Comparison of ENCODE assay signal across 8 cellular contexts in genomic region chr1:15836772-15837669, GRCh38. TPM values are rescaled to one million over a fixed set of nuclear protein-coding genes. Genes with fewer than 3 reads are reported as not detected.
DNase-seq lines count a peak whose midpoint lies in the region; ATAC-seq and TF ChIP-seq lines count a peak whose summit lies in the region.

No MANE protein-coding gene starts in this region.

- DNase-seq in GM23248, result no peak
- DNase-seq in activated B cell treated with CpG ODN at 0.5 μM for 24 hours, result peak; percentile 65
- DNase-seq in effector memory CD4-positive, alpha-beta T cell, result peak; percentile 12 to 65 (median 23)
- no peak for DNase-seq in tibial nerve (ENCODE audit: low spot score in 2 of 2)
- DNase-seq in NCI-H1930 (lab: John Stamatoyannopoulos, UW), result no peak
- no peak for DNase-seq in DMS153 (lab: John Stamatoyannopoulos, UW)
- DNase-seq in NCI-H1417 treated with DMSO at 0.1 percent for 48 hours (lab: John Stamatoyannopoulos, UW), result no peak

- peak overlapping the region; percentile 83 for H3K4me2 ChIP-seq in GM23248 (ENCODE audit: unreplicated experiment)

- no peak for TF ChIP-seq CTCF in activated B cell treated with CpG ODN at 0.5 μM for 24 hours (IDR thresholded peaks at IDR 0.05)
- TF ChIP-seq CTCF in neutrophil (IDR thresholded peaks at IDR 0.05), result no peak
- TF ChIP-seq CTCF in tibial nerve (IDR thresholded peaks at IDR 0.05), result no peak

- H3K9ac ChIP-seq in GM23248, result no peak overlapping the region

- CTCF ChIA-PET in activated B cell treated with CpG ODN at 0.5 μM for 24 hours (lab: Charles Lee), result interaction anchor here (0.7 kb wide), 1 partner anchor 11 kb away, joined by 3 read pairs; the partner anchor contains the start of gene SPEN

- H3K9me2 ChIP-seq in GM23248 (ENCODE audit: insufficient read depth), result no peaks in the 10 kb centered on the region

- peak overlapping the region; percentile 79; the same call in 1 of the 2 replicates for H3K4me3 ChIP-seq in GM23248
- no peak overlapping the region for H3K4me3 ChIP-seq in effector memory CD4-positive, alpha-beta T cell (ENCODE audit: insufficient read depth, low read depth, low read length, poor library complexity, severe bottlenecking)
- H3K4me3 ChIP-seq in neutrophil (ENCODE audit: low read depth in 1 of 2, low read length in 1 of 2), result peak overlapping the region; percentile 93 to 99
- H3K4me3 ChIP-seq in tibial nerve, result peak overlapping the region; percentile 18 to 93 (median 70)

- WGBS in GM23248 (ENCODE audit: low coverage in 1 of 2, low lambda C conversion rate in 2 of 2, missing lambda C conversion rate in 2 of 2), 2 experiments, result 67 to 78% methylated on average over 48 to 62 of the region's 62 CpGs
- WGBS in tibial nerve, 2 donors, result 49 to 57% methylated on average over 39 to 54 of the region's 62 CpGs

- peaks cover 38% of the 10 kb centered on the region for H3K4me1 Mint-ChIP-seq in activated B cell treated with CpG ODN at 0.5 μM for 24 hours

- in situ Hi-C loops in GM23248 (cut with MboI), result no loop called here

- ATAC-seq in activated B cell treated with CpG ODN at 0.5 μM for 24 hours (ENCODE audit: low read depth), result peak; percentile 31

- H3K27ac Mint-ChIP-seq in activated B cell treated with CpG ODN at 0.5 μM for 24 hours, result peak overlapping the region; percentile 98

- no peaks in the 10 kb centered on the region for H3K9me3 Mint-ChIP-seq in activated B cell treated with CpG ODN at 0.5 μM for 24 hours

- POLR2A ChIA-PET in activated B cell treated with CpG ODN at 0.5 μM for 24 hours (lab: Charles Lee), result interaction anchor here (0.6 to 5.5 kb wide), 20 partner anchors 11 to 551 kb away, joined by 3 to 231 read pairs (median 5); partner anchors contain the start of genes SPEN and ZBTB17

- no peaks in the 10 kb centered on the region for H3K27me3 Mint-ChIP-seq in activated B cell treated with CpG ODN at 0.5 μM for 24 hours

- peak overlapping the region; percentile 85 for H2AFZ ChIP-seq in GM23248

- TF ChIP-seq EP300 in tibial nerve (IDR thresholded peaks at IDR 0.05), result peak in 1 of 2 donors; percentile 44

- H3K27ac ChIP-seq in GM23248 (peak overlapping the region; percentile 96), neutrophil (peak overlapping the region; percentile 100), tibial nerve (peak overlapping the region; percentile 76 to 100 (median 100))
- peak overlapping the region; percentile 99 for H3K27ac ChIP-seq in effector memory CD4-positive, alpha-beta T cell (ENCODE audit: insufficient read depth, low read length, poor library complexity, severe bottlenecking)

- H3K36me3 ChIP-seq in GM23248 (ENCODE audit: low read depth), result no peaks in the 10 kb centered on the region
- H3K36me3 ChIP-seq in effector memory CD4-positive, alpha-beta T cell (ENCODE audit: control insufficient read depth, insufficient read depth, low read length), result no peaks in the 10 kb centered on the region
- no peaks in the 10 kb centered on the region for H3K36me3 ChIP-seq in neutrophil
- H3K36me3 ChIP-seq in tibial nerve, result no peaks in the 10 kb centered on the region

- peaks cover 8% of the 10 kb centered on the region for H3K4me1 ChIP-seq in GM23248 (ENCODE audit: insufficient read depth)
- H3K4me1 ChIP-seq in effector memory CD4-positive, alpha-beta T cell (ENCODE audit: control insufficient read depth, insufficient read depth, low read length, poor library complexity, severe bottlenecking), result peaks cover 3% of the 10 kb centered on the region
- peaks cover 36 to 45% of the 10 kb centered on the region in 2 experiments for H3K4me1 ChIP-seq in neutrophil (ENCODE audit: control insufficient read depth in 1 of 2, insufficient read depth in 1 of 2, low read depth in 1 of 2, low read length in 1 of 2)
- H3K4me1 ChIP-seq in tibial nerve, result peaks cover 0 to 30% (median 11%) of the 10 kb centered on the region in 4 donors

- H3K27me3 ChIP-seq in GM23248 (replicated peaks; ENCODE audit: insufficient read depth), result no peaks in the 10 kb centered on the region
- no peaks in the 10 kb centered on the region for H3K27me3 ChIP-seq in effector memory CD4-positive, alpha-beta T cell (replicated peaks; ENCODE audit: control insufficient read depth, insufficient read depth, low read length, poor library complexity, severe bottlenecking)
- no peaks in the 10 kb centered on the region for H3K27me3 ChIP-seq in neutrophil
- no peaks in the 10 kb centered on the region for H3K27me3 ChIP-seq in tibial nerve

- H3K79me2 ChIP-seq in GM23248 (ENCODE audit: insufficient read depth), result peaks cover 19% of the 10 kb centered on the region

- H3K36me3 Mint-ChIP-seq in activated B cell treated with CpG ODN at 0.5 μM for 24 hours (ENCODE audit: low read depth), result peaks cover 13% of the 10 kb centered on the region

- H3K9me3 ChIP-seq in GM23248 (ENCODE audit: low read depth) (no peaks in the 10 kb centered on the region), neutrophil (no peaks in the 10 kb centered on the region), tibial nerve (no peaks in the 10 kb centered on the region)
- no peaks in the 10 kb centered on the region for H3K9me3 ChIP-seq in effector memory CD4-positive, alpha-beta T cell (ENCODE audit: control insufficient read depth, low read length)

- peak in 1 of 2 donors; percentile 40 for TF ChIP-seq POLR2A in tibial nerve (IDR thresholded peaks at IDR 0.05)

- no peaks in the 10 kb centered on the region for H4K20me1 ChIP-seq in GM23248 (ENCODE audit: insufficient read depth)

- intact Hi-C loops in activated B cell treated with CpG ODN at 0.5 μM for 24 hours (cut with micrococcal nuclease), result loop anchor here (1.0 to 5.0 kb wide), 3 partner anchors 8 to 530 kb away; partner anchors contain the start of gene SZRD1

- peak overlapping the region; percentile 90 for H3K4me3 Mint-ChIP-seq in activated B cell treated with CpG ODN at 0.5 μM for 24 hours

- peaks cover 24% of the 10 kb centered on the region for H3F3A ChIP-seq in GM23248 (ENCODE audit: insufficient read depth)

RNA-seq across cellular contexts. Expression of gene SPEN, which starts 10.5 kb away (rescaled TPM):
- total RNA-seq in GM23248 (2014; rRNA removed; shearing (Covaris generic)), result 12.5 and 16.5 TPM in 2 replicates
- polyA plus RNA-seq in GM23248 (2016; fragmentation: Nextera tagmentation; extraction: Ambion mirVana), result 16.7 and 17.2 TPM in 2 replicates
- total RNA-seq in activated B cell treated with CpG ODN at 0.5 μM for 24 hours, result 116 and 123 TPM in 2 replicates
- 10 to 100 TPM; 67.9 to 87.0 (median 77.8) TPM for total RNA-seq in tibial nerve

RNA-seq across cellular contexts. Expression of gene UQCRHL, which starts 29.6 kb away (rescaled TPM):
- total RNA-seq in GM23248 (2014; rRNA removed; shearing (Covaris generic)), result 0.32 and 0.51 TPM in 2 replicates
- 0.60 and 0.65 TPM in 2 replicates for polyA plus RNA-seq in GM23248 (2016; fragmentation: Nextera tagmentation; extraction: Ambion mirVana)
- total RNA-seq in activated B cell treated with CpG ODN at 0.5 μM for 24 hours (1.7 and 1.9 TPM in 2 replicates), tibial nerve (1 to 10 TPM; 1.1 to 2.5 (median 1.4) TPM)

Comparison
In these comparisons a context has a peak if more than half of its experiments do, and no peak if none do; other contexts are left out.
1. DNase-seq: peak in activated B cell treated with CpG ODN at 0.5 μM for 24 hours (single experiment) and effector memory CD4-positive, alpha-beta T cell (3 of 3); none in GM23248 (single experiment), tibial nerve (0 of 2), NCI-H1930 (0 of 2), DMS153 (single experiment) and NCI-H1417 treated with DMSO at 0.1 percent for 48 hours (single experiment).
2. Peak in every context shown above with its lines, with median percentiles within 50 percentile points of each other: H3K27ac ChIP-seq.